ENCODE assay signal across 1 cellular context in genomic region chr17:78250891-78251772, GRCh38.
TF ChIP-seq lines count a peak whose summit lies in the region.

No MANE protein-coding gene starts in this region.

TF ChIP-seq in K562, 482 proteins besides CTCF, POLR2A, EP300 and RAD21 (continued from another document and continues in another):
- TF ChIP-seq RERE (CRISPR knock-in tag; IDR thresholded peaks at IDR 0.05; ENCODE audit: borderline replicate concordance): no peak
- no peak for TF ChIP-seq CREB1 (IDR thresholded peaks at IDR 0.05)
- peak; percentile 57; the same call in 1 of the 2 replicates for TF ChIP-seq CREB1 (CRISPR knock-in tag; IDR thresholded peaks at IDR 0.05)
- no peak for TF ChIP-seq ZBTB43 (CRISPR knock-in tag; IDR thresholded peaks at IDR 0.05)
- TF ChIP-seq ELK3 (CRISPR knock-in tag; IDR thresholded peaks at IDR 0.05): no peak
- TF ChIP-seq, protein P1, sequence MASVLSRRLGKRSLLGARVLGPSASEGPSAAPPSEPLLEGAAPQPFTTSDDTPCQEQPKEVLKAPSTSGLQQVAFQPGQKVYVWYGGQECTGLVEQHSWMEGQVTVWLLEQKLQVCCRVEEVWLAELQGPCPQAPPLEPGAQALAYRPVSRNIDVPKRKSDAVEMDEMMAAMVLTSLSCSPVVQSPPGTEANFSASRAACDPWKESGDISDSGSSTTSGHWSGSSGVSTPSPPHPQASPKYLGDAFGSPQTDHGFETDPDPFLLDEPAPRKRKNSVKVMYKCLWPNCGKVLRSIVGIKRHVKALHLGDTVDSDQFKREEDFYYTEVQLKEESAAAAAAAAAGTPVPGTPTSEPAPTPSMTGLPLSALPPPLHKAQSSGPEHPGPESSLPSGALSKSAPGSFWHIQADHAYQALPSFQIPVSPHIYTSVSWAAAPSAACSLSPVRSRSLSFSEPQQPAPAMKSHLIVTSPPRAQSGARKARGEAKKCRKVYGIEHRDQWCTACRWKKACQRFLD (CRISPR knock-in tag; IDR thresholded peaks at IDR 0.05): no peak
- no peak for TF ChIP-seq SAP30 (IDR thresholded peaks at IDR 0.05; ENCODE audit: borderline replicate concordance, insufficient read depth, low read depth, low read length, poor library complexity, severe bottlenecking)
- TF ChIP-seq, protein P2, sequence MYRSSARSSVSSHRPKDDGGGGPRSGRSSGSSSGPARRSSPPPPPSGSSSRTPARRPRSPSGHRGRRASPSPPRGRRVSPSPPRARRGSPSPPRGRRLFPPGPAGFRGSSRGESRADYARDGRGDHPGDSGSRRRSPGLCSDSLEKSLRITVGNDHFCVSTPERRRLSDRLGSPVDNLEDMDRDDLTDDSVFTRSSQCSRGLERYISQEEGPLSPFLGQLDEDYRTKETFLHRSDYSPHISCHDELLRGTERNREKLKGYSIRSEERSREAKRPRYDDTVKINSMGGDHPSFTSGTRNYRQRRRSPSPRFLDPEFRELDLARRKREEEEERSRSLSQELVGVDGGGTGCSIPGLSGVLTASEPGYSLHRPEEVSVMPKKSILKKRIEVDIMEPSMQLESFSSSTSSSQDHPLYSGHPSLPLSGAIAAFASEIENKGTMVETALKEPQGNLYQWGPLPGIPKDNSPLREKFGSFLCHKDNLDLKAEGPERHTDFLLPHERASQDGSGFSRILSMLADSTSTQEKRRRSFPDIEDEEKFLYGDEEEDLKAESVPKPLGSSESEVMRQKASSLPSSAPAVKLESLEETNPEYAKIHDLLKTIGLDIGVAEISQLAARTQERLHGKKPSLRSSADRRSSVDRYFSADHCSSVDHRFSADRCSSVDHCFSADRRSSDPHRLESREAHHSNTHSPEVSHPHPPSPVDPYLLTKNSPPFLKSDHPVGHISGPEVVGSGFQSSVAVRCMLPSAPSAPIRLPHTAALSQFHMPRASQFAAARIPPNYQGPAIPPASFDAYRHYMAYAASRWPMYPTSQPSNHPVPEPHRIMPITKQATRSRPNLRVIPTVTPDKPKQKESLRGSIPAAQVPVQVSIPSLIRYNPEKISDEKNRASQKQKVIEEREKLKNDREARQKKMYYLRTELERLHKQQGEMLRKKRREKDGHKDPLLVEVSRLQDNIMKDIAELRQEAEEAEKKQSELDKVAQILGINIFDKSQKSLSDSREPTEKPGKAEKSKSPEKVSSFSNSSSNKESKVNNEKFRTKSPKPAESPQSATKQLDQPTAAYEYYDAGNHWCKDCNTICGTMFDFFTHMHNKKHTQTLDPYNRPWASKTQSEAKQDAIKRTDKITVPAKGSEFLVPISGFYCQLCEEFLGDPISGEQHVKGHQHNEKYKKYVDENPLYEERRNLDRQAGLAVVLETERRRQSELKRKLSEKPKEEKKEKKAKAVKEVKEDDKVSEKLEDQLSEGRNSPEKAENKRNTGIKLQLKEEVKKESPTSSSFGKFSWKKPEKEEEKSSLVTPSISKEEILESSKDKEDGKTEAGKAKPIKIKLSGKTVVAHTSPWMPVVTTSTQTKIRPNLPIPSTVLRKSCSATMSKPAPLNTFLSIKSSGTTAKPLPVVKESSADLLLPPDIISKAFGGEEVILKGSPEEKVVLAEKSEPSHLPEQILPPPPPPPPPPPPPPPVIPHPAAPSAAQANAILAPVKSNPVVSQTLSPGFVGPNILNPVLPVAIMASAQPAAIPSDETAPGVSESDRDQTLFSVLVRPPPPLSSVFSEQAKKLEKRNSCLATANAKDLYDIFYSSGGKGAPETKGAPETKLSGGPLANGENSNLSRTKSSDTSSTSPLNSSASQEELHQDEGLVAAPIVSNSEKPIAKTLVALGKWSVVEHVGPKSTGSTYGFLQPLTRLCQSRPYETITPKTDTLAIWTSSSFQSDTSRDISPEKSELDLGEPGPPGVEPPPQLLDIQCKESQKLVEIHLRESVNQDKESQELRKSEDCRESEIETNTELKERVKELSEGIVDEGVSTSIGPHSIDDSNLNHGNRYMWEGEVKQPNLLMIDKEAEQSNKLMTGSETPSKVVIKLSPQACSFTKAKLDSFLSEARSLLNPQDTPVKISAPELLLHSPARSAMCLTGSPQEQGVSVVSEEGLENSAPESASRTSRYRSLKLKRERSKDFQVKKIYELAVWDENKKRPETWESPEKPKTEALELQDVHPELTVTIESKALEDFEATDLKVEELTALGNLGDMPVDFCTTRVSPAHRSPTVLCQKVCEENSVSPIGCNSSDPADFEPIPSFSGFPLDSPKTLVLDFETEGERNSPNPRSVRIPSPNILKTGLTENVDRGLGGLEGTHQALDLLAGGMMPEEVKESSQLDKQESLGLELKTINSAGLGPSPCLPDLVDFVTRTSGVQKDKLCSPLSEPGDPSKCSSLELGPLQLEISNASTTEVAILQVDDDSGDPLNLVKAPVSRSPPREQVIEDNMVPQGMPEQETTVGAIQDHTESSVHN (IDR thresholded peaks at IDR 0.05; ENCODE audit: borderline replicate concordance in 1 of 2, low read depth in 1 of 2): no peak
- peak; percentile 57 for TF ChIP-seq E2F8 (IDR thresholded peaks at IDR 0.05; ENCODE audit: low read depth, partially characterized antibody)
- TF ChIP-seq RB1 (IDR thresholded peaks at IDR 0.05; ENCODE audit: low read depth): peak; percentile 96
- no peak for TF ChIP-seq SRSF3 (IDR thresholded peaks at IDR 0.05; ENCODE audit: insufficient read depth, low read length)
- no peak for TF ChIP-seq SMAD2 (IDR thresholded peaks at IDR 0.05; ENCODE audit: low read depth, low read length)
- TF ChIP-seq, protein P3, sequence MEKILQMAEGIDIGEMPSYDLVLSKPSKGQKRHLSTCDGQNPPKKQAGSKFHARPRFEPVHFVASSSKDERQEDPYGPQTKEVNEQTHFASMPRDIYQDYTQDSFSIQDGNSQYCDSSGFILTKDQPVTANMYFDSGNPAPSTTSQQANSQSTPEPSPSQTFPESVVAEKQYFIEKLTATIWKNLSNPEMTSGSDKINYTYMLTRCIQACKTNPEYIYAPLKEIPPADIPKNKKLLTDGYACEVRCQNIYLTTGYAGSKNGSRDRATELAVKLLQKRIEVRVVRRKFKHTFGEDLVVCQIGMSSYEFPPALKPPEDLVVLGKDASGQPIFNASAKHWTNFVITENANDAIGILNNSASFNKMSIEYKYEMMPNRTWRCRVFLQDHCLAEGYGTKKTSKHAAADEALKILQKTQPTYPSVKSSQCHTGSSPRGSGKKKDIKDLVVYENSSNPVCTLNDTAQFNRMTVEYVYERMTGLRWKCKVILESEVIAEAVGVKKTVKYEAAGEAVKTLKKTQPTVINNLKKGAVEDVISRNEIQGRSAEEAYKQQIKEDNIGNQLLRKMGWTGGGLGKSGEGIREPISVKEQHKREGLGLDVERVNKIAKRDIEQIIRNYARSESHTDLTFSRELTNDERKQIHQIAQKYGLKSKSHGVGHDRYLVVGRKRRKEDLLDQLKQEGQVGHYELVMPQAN (IDR thresholded peaks at IDR 0.05; ENCODE audit: borderline replicate concordance): no peak
- TF ChIP-seq, protein P4, sequence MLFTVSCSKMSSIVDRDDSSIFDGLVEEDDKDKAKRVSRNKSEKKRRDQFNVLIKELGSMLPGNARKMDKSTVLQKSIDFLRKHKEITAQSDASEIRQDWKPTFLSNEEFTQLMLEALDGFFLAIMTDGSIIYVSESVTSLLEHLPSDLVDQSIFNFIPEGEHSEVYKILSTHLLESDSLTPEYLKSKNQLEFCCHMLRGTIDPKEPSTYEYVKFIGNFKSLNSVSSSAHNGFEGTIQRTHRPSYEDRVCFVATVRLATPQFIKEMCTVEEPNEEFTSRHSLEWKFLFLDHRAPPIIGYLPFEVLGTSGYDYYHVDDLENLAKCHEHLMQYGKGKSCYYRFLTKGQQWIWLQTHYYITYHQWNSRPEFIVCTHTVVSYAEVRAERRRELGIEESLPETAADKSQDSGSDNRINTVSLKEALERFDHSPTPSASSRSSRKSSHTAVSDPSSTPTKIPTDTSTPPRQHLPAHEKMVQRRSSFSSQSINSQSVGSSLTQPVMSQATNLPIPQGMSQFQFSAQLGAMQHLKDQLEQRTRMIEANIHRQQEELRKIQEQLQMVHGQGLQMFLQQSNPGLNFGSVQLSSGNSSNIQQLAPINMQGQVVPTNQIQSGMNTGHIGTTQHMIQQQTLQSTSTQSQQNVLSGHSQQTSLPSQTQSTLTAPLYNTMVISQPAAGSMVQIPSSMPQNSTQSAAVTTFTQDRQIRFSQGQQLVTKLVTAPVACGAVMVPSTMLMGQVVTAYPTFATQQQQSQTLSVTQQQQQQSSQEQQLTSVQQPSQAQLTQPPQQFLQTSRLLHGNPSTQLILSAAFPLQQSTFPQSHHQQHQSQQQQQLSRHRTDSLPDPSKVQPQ (CRISPR knock-in tag; IDR thresholded peaks at IDR 0.05; ENCODE audit: borderline replicate concordance): no peak
- no peak for TF ChIP-seq SRSF9 (IDR thresholded peaks at IDR 0.05; ENCODE audit: borderline replicate concordance, low read depth, low read length)
- TF ChIP-seq FOXK1 (CRISPR knock-in tag; IDR thresholded peaks at IDR 0.05; ENCODE audit: borderline replicate concordance): 0 out of 2 replicates have a peak, but pooled peaks have one; percentile 50
- no peak for TF ChIP-seq TAF1 (IDR thresholded peaks at IDR 0.05; ENCODE audit: control insufficient read depth, extremely low read depth, insufficient read depth, low read length, severe bottlenecking)
- no peak for TF ChIP-seq BMI1 (IDR thresholded peaks at IDR 0.05; ENCODE audit: low read length)
- TF ChIP-seq ZNF277 (CRISPR knock-in tag; IDR thresholded peaks at IDR 0.05; ENCODE audit: borderline replicate concordance): no peak
- TF ChIP-seq NR4A1 (CRISPR knock-in tag; IDR thresholded peaks at IDR 0.05): no peak
- no peak for TF ChIP-seq NR4A1 (tag; IDR thresholded peaks at IDR 0.05)
- no peak for TF ChIP-seq CBX5 (IDR thresholded peaks at IDR 0.05; ENCODE audit: borderline replicate concordance, low read depth)
- no peak for TF ChIP-seq LARP7 (IDR thresholded peaks at IDR 0.05)
